In the genomic region with DNA sequence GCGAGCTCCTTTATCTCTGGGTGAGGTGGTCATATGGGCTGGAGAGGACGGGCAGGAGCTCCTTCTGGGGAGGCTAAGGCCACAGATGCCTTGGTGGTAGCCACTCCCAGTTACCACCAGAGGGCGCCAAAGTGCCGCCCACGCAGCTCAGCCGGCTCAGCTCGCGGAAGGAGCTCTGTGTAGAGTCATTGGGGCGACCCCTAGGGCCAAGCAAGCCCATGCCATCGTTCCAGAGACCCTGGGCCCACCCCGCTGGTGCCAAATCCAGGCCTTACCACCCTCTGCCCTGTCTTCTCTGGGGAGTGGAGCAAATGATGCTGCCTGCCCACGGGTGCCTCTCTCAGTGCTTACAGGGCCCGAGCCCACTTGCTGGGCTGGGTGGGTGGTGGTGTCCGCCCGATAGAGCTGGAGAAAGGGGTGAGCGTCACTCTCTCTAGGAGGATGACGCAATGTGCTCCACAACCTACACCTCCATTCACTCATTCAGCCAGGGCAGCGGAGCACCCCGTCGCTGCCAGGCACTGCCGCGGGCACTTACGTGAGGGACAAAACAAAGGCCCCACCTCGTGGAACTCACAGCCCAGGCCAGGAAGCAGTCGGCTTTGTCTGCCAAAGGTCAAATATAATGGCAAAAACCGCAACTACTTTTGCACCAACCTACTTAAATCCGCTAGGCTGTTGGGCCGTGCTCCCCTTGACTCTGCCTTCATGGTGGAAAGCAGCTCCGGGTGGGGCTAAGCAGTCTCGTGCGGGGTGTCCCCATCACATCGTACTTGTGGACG, we compare ENCODE assay signal across 8 cellular contexts. TPM values are rescaled to one million over a fixed set of nuclear protein-coding genes. Genes with fewer than 3 reads are reported as not detected.
DNase-seq lines count a peak whose midpoint lies in the region; ATAC-seq and TF ChIP-seq lines count a peak whose summit lies in the region.

No MANE protein-coding gene starts in this region.

- no peaks in the 10 kb centered on the region for H3K79me2 ChIP-seq in OCI-LY3 (ENCODE audit: low read length)

- H3K4me3 Mint-ChIP-seq in naive B cell: peak overlapping the region in 4 of 8 donors; percentile 29 to 68 (median 30)
- H3K4me3 Mint-ChIP-seq in stimulated activated effector memory CD8-positive, alpha-beta T cell treated with anti-CD3 and anti-CD28 coated beads, Interleukin-12 subunit alpha, Interleukin-12 subunit beta, amount 100 ng/mL, for 72 hours: no peak overlapping the region

- peaks cover 0 to 4% (median 0%) of the 10 kb centered on the region in 7 donors for H3K9me3 Mint-ChIP-seq in naive B cell
- H3K9me3 Mint-ChIP-seq in stimulated activated effector memory CD8-positive, alpha-beta T cell treated with anti-CD3 and anti-CD28 coated beads, Interleukin-12 subunit alpha, Interleukin-12 subunit beta, amount 100 ng/mL, for 72 hours: no peaks in the 10 kb centered on the region

- no peaks in the 10 kb centered on the region for H3K27me3 ChIP-seq in OCI-LY3 (ENCODE audit: low read depth, low read length)

- peak overlapping the region; percentile 31 for H3K4me2 ChIP-seq in OCI-LY3 (ENCODE audit: low read length)

- no peak overlapping the region for H3K27ac ChIP-seq in OCI-LY3 (ENCODE audit: low read length)

- H3K4me1 Mint-ChIP-seq in naive B cell: peaks cover 28 to 38% (median 36%) of the 10 kb centered on the region in 3 donors
- H3K4me1 Mint-ChIP-seq in stimulated activated effector memory CD8-positive, alpha-beta T cell treated with anti-CD3 and anti-CD28 coated beads, Interleukin-12 subunit alpha, Interleukin-12 subunit beta, amount 100 ng/mL, for 72 hours: peaks cover 37% of the 10 kb centered on the region

- no peaks in the 10 kb centered on the region for H3K36me3 Mint-ChIP-seq in naive B cell
- peaks cover 29% of the 10 kb centered on the region for H3K36me3 Mint-ChIP-seq in stimulated activated effector memory CD8-positive, alpha-beta T cell treated with anti-CD3 and anti-CD28 coated beads, Interleukin-12 subunit alpha, Interleukin-12 subunit beta, amount 100 ng/mL, for 72 hours

- H3K27ac Mint-ChIP-seq in naive B cell: peak overlapping the region in 4 of 6 donors; percentile 34 to 95 (median 74)
- peak overlapping the region; percentile 69 for H3K27ac Mint-ChIP-seq in stimulated activated effector memory CD8-positive, alpha-beta T cell treated with anti-CD3 and anti-CD28 coated beads, Interleukin-12 subunit alpha, Interleukin-12 subunit beta, amount 100 ng/mL, for 72 hours

- H4K20me1 ChIP-seq in OCI-LY3 (ENCODE audit: insufficient read depth, low read length): no peaks in the 10 kb centered on the region

- peak; percentile 95 for TF ChIP-seq CTCF in OCI-LY3 (IDR thresholded peaks at IDR 0.05; ENCODE audit: low read depth, low read length)

- no peak overlapping the region for H2AFZ ChIP-seq in OCI-LY3 (ENCODE audit: low read depth, low read length)

- no peaks in the 10 kb centered on the region for H3K9me3 ChIP-seq in OCI-LY3 (ENCODE audit: insufficient read depth, low read length)

- no peak for TF ChIP-seq POLR2A in erythroblast (IDR thresholded peaks at IDR 0.05; ENCODE audit: low read length)

- H3K4me3 ChIP-seq in OCI-LY3 (ENCODE audit: low read length): no peak overlapping the region

- peak; percentile 62 for ATAC-seq in GM19023 (IDR thresholded peaks at IDR 0.05; ENCODE audit: unreplicated experiment)
- peak; percentile 80 to 82 for ATAC-seq in naive B cell (ENCODE audit: low read depth in 2 of 2)
- peak; percentile 82 for ATAC-seq in stimulated activated effector memory CD8-positive, alpha-beta T cell treated with anti-CD3 and anti-CD28 coated beads, Interleukin-12 subunit alpha, Interleukin-12 subunit beta, amount 100 ng/mL, for 72 hours

- H3K4me1 ChIP-seq in OCI-LY3 (ENCODE audit: low read length): peaks cover 17% of the 10 kb centered on the region

- no peak overlapping the region for H3K9ac ChIP-seq in OCI-LY3 (ENCODE audit: low read length)

- no peaks in the 10 kb centered on the region for H3K36me3 ChIP-seq in OCI-LY3 (replicated peaks; ENCODE audit: low read depth, low read length)

- DNase-seq in Ammon's horn (ENCODE audit: low spot score) (peak; percentile 88), HK-2 (ENCODE audit: unreplicated experiment) (peak; percentile 67), activated T-cell treated with anti-CD3 and anti-CD28 coated beads for 1 hour (ENCODE audit: low read depth) (peak; percentile 78), erythroblast (lab: John Stamatoyannopoulos, UW) (peak; percentile 81 to 89), naive B cell (peak; percentile 75)
- peak; percentile 80 to 90 for DNase-seq in stimulated activated effector memory CD8-positive, alpha-beta T cell treated with anti-CD3 and anti-CD28 coated beads, Interleukin-12 subunit alpha, Interleukin-12 subunit beta, amount 100 ng/mL, for 72 hours (ENCODE audit: low spot score in 2 of 2)

- H3K27me3 Mint-ChIP-seq in naive B cell: peaks cover 16 to 29% (median 24%) of the 10 kb centered on the region in 3 donors

RNA-seq across cellular contexts. Expression of a gene that starts 13.8 kb away (rescaled TPM):
- polyA plus RNA-seq in naive B cell (ENCODE audit: low read depth in 6 of 6): 10 to 100 TPM; 11.9 to 22.8 (median 18.5) TPM

RNA-seq across cellular contexts. Expression of a gene that starts 30.6 kb away (rescaled TPM):
- not detected for polyA plus RNA-seq in naive B cell (ENCODE audit: low read depth in 6 of 6)

RNA-seq across cellular contexts. Expression of a gene that starts 30.7 kb away (rescaled TPM):
- polyA plus RNA-seq in naive B cell (ENCODE audit: low read depth in 6 of 6): 1 to 10 TPM in 3 of 6 donors, under 1 TPM in 2, not detected in 1; 0.34 to 1.1 (median 1.0) TPM

RNA-seq across cellular contexts. Expression of a gene that starts 51.1 kb away (rescaled TPM):
- under 1 TPM in 5 of 6 donors, not detected in 1; 0.08 to 0.65 (median 0.16) TPM for polyA plus RNA-seq in naive B cell (ENCODE audit: low read depth in 6 of 6)
